Comparison of ENCODE assay signal across 6 cellular contexts in the genomic region with DNA sequence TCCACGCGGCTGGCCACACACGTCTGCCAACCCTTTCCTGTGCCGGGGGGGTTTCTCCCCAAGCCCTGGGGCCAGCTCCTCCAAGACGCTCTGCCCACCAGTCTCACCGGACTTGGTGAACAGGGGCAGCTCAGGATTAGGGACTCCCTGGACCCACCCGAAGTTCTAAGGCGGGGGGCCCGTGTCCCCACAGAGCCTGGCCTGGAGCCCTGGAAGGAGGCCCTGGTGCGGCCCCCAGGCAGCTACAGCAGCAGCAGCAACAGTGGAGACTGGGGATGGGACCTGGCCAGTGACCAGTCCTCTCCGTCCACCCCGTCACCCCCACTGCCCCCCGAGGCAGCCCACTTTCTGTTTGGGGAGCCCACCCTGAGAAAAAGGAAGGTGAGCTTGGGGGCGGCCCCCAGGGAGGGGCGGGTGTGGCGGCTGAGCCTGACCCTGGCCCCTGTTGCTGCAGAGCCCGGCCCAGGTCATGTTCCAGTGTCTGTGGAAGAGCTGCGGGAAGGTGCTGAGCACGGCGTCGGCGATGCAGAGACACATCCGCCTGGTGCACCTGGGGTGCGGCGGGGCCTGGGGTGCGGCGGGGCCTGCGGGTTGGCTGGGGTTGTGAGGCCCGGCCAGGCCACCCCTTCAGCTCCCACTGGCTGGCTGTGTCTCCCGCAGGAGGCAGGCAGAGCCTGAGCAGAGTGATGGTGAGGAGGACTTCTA. TPM values are rescaled to one million over a fixed set of nuclear protein-coding genes. Genes with fewer than 3 reads are reported as not detected.
DNase-seq lines count a peak whose midpoint lies in the region; TF ChIP-seq lines count a peak whose summit lies in the region.

No MANE protein-coding gene starts in this region.

- peaks cover 8% of the 10 kb centered on the region for H3K36me3 Mint-ChIP-seq in T-helper 2 cell treated with Interferon-gamma antibody and Interleukin-4, amounts not matched to agents 5 μg/mL and 100 μg/mL, for 36 hours (ENCODE audit: low read depth)

- H3K4me1 ChIP-seq in thymus (ENCODE audit: control insufficient read depth, insufficient read depth, low read length), result peaks cover 20% of the 10 kb centered on the region

- peak overlapping the region; percentile 70 for H3K4me3 Mint-ChIP-seq in T-helper 2 cell treated with Interferon-gamma antibody and Interleukin-4, amounts not matched to agents 5 μg/mL and 100 μg/mL, for 36 hours

- peaks cover 46% of the 10 kb centered on the region for H3K36me3 ChIP-seq in thymus (ENCODE audit: control insufficient read depth, insufficient read depth)

- H3K4me3 ChIP-seq in foreskin fibroblast (ENCODE audit: low read depth in 1 of 2, low read length in 2 of 2) (peak overlapping the region; percentile 69 to 79), thymus (ENCODE audit: low read length) (no peak overlapping the region)

- H3K27me3 Mint-ChIP-seq in T-helper 2 cell treated with Interferon-gamma antibody and Interleukin-4, amounts not matched to agents 5 μg/mL and 100 μg/mL, for 36 hours (ENCODE audit: low read depth), result no peaks in the 10 kb centered on the region

- H3K9me3 ChIP-seq in thymus (ENCODE audit: control insufficient read depth), result no peaks in the 10 kb centered on the region

- H3K9me3 Mint-ChIP-seq in T-helper 2 cell treated with Interferon-gamma antibody and Interleukin-4, amounts not matched to agents 5 μg/mL and 100 μg/mL, for 36 hours, result no peaks in the 10 kb centered on the region

- 95% methylated on average over 30 of the region's 30 CpGs for WGBS in thymus

- H3K27ac ChIP-seq in thymus (ENCODE audit: low read depth), result peak overlapping the region; percentile 61

- no peaks in the 10 kb centered on the region for H3K4me1 Mint-ChIP-seq in T-helper 2 cell treated with Interferon-gamma antibody and Interleukin-4, amounts not matched to agents 5 μg/mL and 100 μg/mL, for 36 hours (ENCODE audit: low read depth)

- H3K27ac Mint-ChIP-seq in T-helper 2 cell treated with Interferon-gamma antibody and Interleukin-4, amounts not matched to agents 5 μg/mL and 100 μg/mL, for 36 hours, result peak overlapping the region; percentile 41

- no peak for DNase-seq in T-helper 2 cell treated with Interferon-gamma antibody and Interleukin-4, amounts not matched to agents 5 μg/mL and 100 μg/mL, for 36 hours (ENCODE audit: low spot score)
- DNase-seq in T-helper 2 cell (no peak), foreskin fibroblast (no peak), NAMALWA (ENCODE audit: low spot score) (no peak), NCI-H2196 (lab: John Stamatoyannopoulos, UW; ENCODE audit: unreplicated experiment) (no peak)

- H3K27me3 ChIP-seq in thymus (ENCODE audit: control insufficient read depth, insufficient read depth), result no peaks in the 10 kb centered on the region

- no peak for TF ChIP-seq CTCF in foreskin fibroblast (IDR thresholded peaks at IDR 0.05; ENCODE audit: low read depth, low read length)

RNA-seq across cellular contexts. Expression of a gene that starts 2.3 kb away (rescaled TPM):
- polyA plus RNA-seq in thymus, result 66.1 TPM

RNA-seq across cellular contexts. Expression of a gene that starts 5.4 kb away (rescaled TPM):
- polyA plus RNA-seq in thymus, result 181 TPM

RNA-seq across cellular contexts. Expression of a gene that starts 34.0 kb away (rescaled TPM):
- 66.6 TPM for polyA plus RNA-seq in thymus

RNA-seq across cellular contexts. Expression of a gene that starts 34.1 kb away (rescaled TPM):
- polyA plus RNA-seq in thymus, result 94.0 TPM

RNA-seq across cellular contexts. Expression of a gene that starts 45.4 kb away (rescaled TPM):
- polyA plus RNA-seq in thymus, result 34.7 TPM
